8 cellular contexts compared by ENCODE assay signal in genomic region chr19:18683955-18684641, GRCh38. TPM values are rescaled to one million over a fixed set of nuclear protein-coding genes. Genes with fewer than 3 reads are reported as not detected.
DNase-seq lines count a peak whose midpoint lies in the region; ATAC-seq and TF ChIP-seq lines count a peak whose summit lies in the region.

No MANE protein-coding gene starts in this region.

- ATAC-seq in HG02870 (IDR thresholded peaks at IDR 0.05; ENCODE audit: unreplicated experiment) (peak; percentile 11), left colon (peak; percentile 13), GM21576 (IDR thresholded peaks at IDR 0.05; ENCODE audit: unreplicated experiment) (no peak)

- 31% methylated on average over 9 of the region's 16 CpGs; no CpG with 5 or more reads in 1 of the 2 donors for WGBS in transverse colon (ENCODE audit: low coverage in 1 of 2), 2 donors

- H3K36me3 ChIP-seq in ES-I3 (ENCODE audit: insufficient read depth, low read length) (no peaks in the 10 kb centered on the region), transverse colon (no peaks in the 10 kb centered on the region)

- H3K4me1 ChIP-seq in ES-I3 (ENCODE audit: insufficient read depth, low read length) (no peaks in the 10 kb centered on the region; the same call in 1 of the 2 replicates), transverse colon (peaks cover 6 to 14% (median 11%) of the 10 kb centered on the region in 4 donors)

- H3K4me3 Mint-ChIP-seq in activated naive CD8-positive, alpha-beta T cell = peak overlapping the region; percentile 75

- no peaks in the 10 kb centered on the region for H3K36me3 Mint-ChIP-seq in activated naive CD8-positive, alpha-beta T cell

- no peaks in the 10 kb centered on the region for H3K27me3 ChIP-seq in transverse colon

- in situ Hi-C loops in transverse colon (cut with MboI; ENCODE audit: low pct_ligation_motif_present in 1 of 4, low pct_unique_long_range_greater_than_20kb in 1 of 4, low sequenced_read_pairs in 3 of 4) = no loop called here

- H3K9ac ChIP-seq in ES-I3 (ENCODE audit: low read depth, low read length) = peak overlapping the region; percentile 37

- TF ChIP-seq POLR2A in transverse colon (IDR thresholded peaks at IDR 0.05) = no peak

- H3K27ac ChIP-seq in transverse colon = peak overlapping the region; percentile 78 to 86 (median 84)

- DNase-seq in left colon (peak in 1 of 2 donors; percentile 38), transverse colon (no peak), putamen (ENCODE audit: low spot score) (no peak)
- no peak for DNase-seq in activated effector memory CD4-positive, alpha-beta T cell treated with Interleukin-2 at 50 U/mL for 16 hours

- intact Hi-C loops in left colon (cut with DNase I, micrococcal nuclease) (no loop called here), transverse colon (cut with DNase I; ENCODE audit: low total_unique reads) (no loop called here)

- H3K27me3 Mint-ChIP-seq in activated naive CD8-positive, alpha-beta T cell = no peaks in the 10 kb centered on the region

- H3K9me3 Mint-ChIP-seq in activated naive CD8-positive, alpha-beta T cell (ENCODE audit: low read depth) = no peaks in the 10 kb centered on the region

- no peak overlapping the region for H3K27ac Mint-ChIP-seq in activated naive CD8-positive, alpha-beta T cell

- peaks cover 36% of the 10 kb centered on the region for H3K4me1 Mint-ChIP-seq in activated naive CD8-positive, alpha-beta T cell (ENCODE audit: low read depth)

- no peak for TF ChIP-seq EP300 in transverse colon (IDR thresholded peaks at IDR 0.05; ENCODE audit: low read depth)

- H3K4me3 ChIP-seq in transverse colon = peak overlapping the region; percentile 34 to 72 (median 42)

- no peaks in the 10 kb centered on the region for H3K9me3 ChIP-seq in ES-I3 (ENCODE audit: control insufficient read depth, insufficient read depth, low read length)
- no peaks in the 10 kb centered on the region for H3K9me3 ChIP-seq in transverse colon

- no peak for TF ChIP-seq CTCF in transverse colon (IDR thresholded peaks at IDR 0.05)

RNA-seq across cellular contexts. Expression of gene CRTC1, which starts 0.6 kb away (rescaled TPM):
- total RNA-seq in left colon (10 to 100 TPM; 10.2 TPM), transverse colon (10 to 100 TPM in 1 of 4 donors, 1 to 10 TPM in 3; 6.2 to 17.6 (median 7.7) TPM)

RNA-seq across cellular contexts. Expression of gene KLHL26, which starts 47.3 kb away (rescaled TPM):
- total RNA-seq in left colon (10 to 100 TPM in 1 of 2 donors, 1 to 10 TPM in 1; 8.5 to 10.1 TPM), transverse colon (10 to 100 TPM in 1 of 4 donors, 1 to 10 TPM in 3; 7.0 to 15.7 (median 7.6) TPM)
